Comparison of ENCODE assay signal across 8 cellular contexts in genomic region chr19:33194884-33195710, GRCh38. TPM values are rescaled to one million over a fixed set of nuclear protein-coding genes. Genes with fewer than 3 reads are reported as not detected.
DNase-seq lines count a peak whose midpoint lies in the region; ATAC-seq, FAIRE-seq and TF ChIP-seq lines count a peak whose summit lies in the region.

No MANE protein-coding gene starts in this region.

- 0% methylated on average over 5 of the region's 50 CpGs for WGBS in HepG2 (ENCODE audit: low lambda C conversion rate)
- WGBS in upper lobe of left lung, 2 donors, result 0 to 7% methylated on average over 1 to 27 of the region's 50 CpGs

- no peaks in the 10 kb centered on the region for H3K36me3 ChIP-seq in bronchial epithelial cell (ENCODE audit: control insufficient read depth, insufficient read depth, low read length)
- peaks cover 2 to 24% of the 10 kb centered on the region in 2 experiments; a peak in 3 of 5 replicates for H3K36me3 ChIP-seq in HepG2 (replicated peaks in 1 of 2; ENCODE audit: control insufficient read depth in 1 of 2, insufficient read depth in 2 of 2, low read length in 2 of 2)
- no peaks in the 10 kb centered on the region for H3K36me3 ChIP-seq in upper lobe of left lung

- H3K4me1 ChIP-seq in HepG2 (ENCODE audit: insufficient read depth, low read length) (peaks cover 51% of the 10 kb centered on the region), upper lobe of left lung (peaks cover 8 to 22% (median 11%) of the 10 kb centered on the region in 4 donors)

- peak; percentile 81 for ATAC-seq in HepG2
- ATAC-seq in upper lobe of left lung (ENCODE audit: low FRiP score in 2 of 2), result peak; percentile 72 to 76
- no peak for ATAC-seq in GM21360 (IDR thresholded peaks at IDR 0.05; ENCODE audit: unreplicated experiment)
- ATAC-seq in GM21367 (IDR thresholded peaks at IDR 0.05; ENCODE audit: unreplicated experiment), result no peak

- H3K79me2 ChIP-seq in HepG2 (ENCODE audit: insufficient read depth, low read length), result peaks cover 13% of the 10 kb centered on the region

- no peak for TF ChIP-seq EP300 in HepG2 (IDR thresholded peaks at IDR 0.05; ENCODE audit: low read depth in 2 of 2, low read length in 2 of 2)
- no peak for TF ChIP-seq EP300 in HepG2 (CRISPR knock-in tag; IDR thresholded peaks at IDR 0.05; ENCODE audit: borderline replicate concordance)
- TF ChIP-seq EP300 in upper lobe of left lung (IDR thresholded peaks at IDR 0.05), result no peak

- peak overlapping the region; percentile 83 for H3K4me2 ChIP-seq in HepG2 (ENCODE audit: low read depth, low read length)

- no peak; a peak in 1 of 4 replicates for TF ChIP-seq POLR2A in HepG2 (IDR thresholded peaks at IDR 0.05; ENCODE audit: insufficient read depth in 1 of 2, low read depth in 2 of 2, low read length in 2 of 2)
- TF ChIP-seq POLR2A in upper lobe of left lung (IDR thresholded peaks at IDR 0.05), result no peak

- CTCF ChIA-PET in HepG2 (lab: Yijun Ruan, JAX; ENCODE audit: low intra/inter-chr PET ratio, low total read pairs), result no interaction called here

- H3K27me3 ChIP-seq in bronchial epithelial cell (ENCODE audit: control insufficient read depth, insufficient read depth, low read length), result peaks cover 2% of the 10 kb centered on the region
- H3K27me3 ChIP-seq in HepG2 (ENCODE audit: control insufficient read depth in 1 of 2, insufficient read depth in 2 of 2, low read length in 2 of 2), result peaks cover 1 to 6% of the 10 kb centered on the region in 2 experiments; a peak in 2 of 5 replicates
- no peaks in the 10 kb centered on the region for H3K27me3 ChIP-seq in upper lobe of left lung

- 0 out of 2 replicates have a peak, but pooled peaks have one; percentile 23 for TF ChIP-seq RAD21 in HepG2 (CRISPR knock-in tag; IDR thresholded peaks at IDR 0.05)

- TSS peak; percentile 92 for BruUV-seq in HepG2 (replicated peaks; lab: Mats Ljungman, UMichigan)

- no peak overlapping the region for H2AFZ ChIP-seq in HepG2 (ENCODE audit: low read length)

- FAIRE-seq in bronchial epithelial cell (lab: Jason Lieb, UNC) (no peak), HepG2 (lab: Jason Lieb, UNC) (peak; percentile 86)

- DNase-seq in A172 (ENCODE audit: low spot score) (peak; percentile 52), HFF-Myc (ENCODE audit: extremely low read depth, low read depth) (no peak), bronchial epithelial cell (ENCODE audit: low read depth) (no peak), HepG2 (ENCODE audit: low spot score) (peak; percentile 67), upper lobe of left lung (peak in 1 of 2 donors; percentile 88)
- DNase-seq in stimulated activated CD4-positive, alpha-beta T cell treated with anti-CD3 and anti-CD28 coated beads, Interleukin-4, amount 100 ng/mL, for 4 hours, result no peak

- in situ Hi-C loops in HepG2 (cut with HindIII; ENCODE audit: extremely low pct_ligation_motif_present, low pct_unique_long_range_greater_than_20kb), result no loop called here

- no peaks in the 10 kb centered on the region for H3K9me3 ChIP-seq in HepG2 (ENCODE audit: low read length)
- no peaks in the 10 kb centered on the region for H3K9me3 ChIP-seq in upper lobe of left lung

- H3K27ac ChIP-seq in HepG2 (ENCODE audit: extremely low read length, insufficient read depth, low read length), result peak overlapping the region; percentile 85
- H3K27ac ChIP-seq in upper lobe of left lung, result peak overlapping the region in 1 of 4 donors; percentile 70

- no peaks in the 10 kb centered on the region for H4K20me1 ChIP-seq in HepG2 (ENCODE audit: insufficient read depth, low read length)

- POLR2A ChIA-PET in HepG2 (lab: Yijun Ruan, JAX), result interaction anchor here (0.7 to 2.7 kb wide), 4 partner anchors 12 to 25 kb away, joined by 3 to 22 read pairs (median 3); no protein-coding TSS in a partner anchor

- peak overlapping the region; percentile 77 for H3K9ac ChIP-seq in HepG2 (ENCODE audit: insufficient read depth, low read depth, low read length)

- peak overlapping the region; percentile 64 for H3K4me3 ChIP-seq in HFF-Myc (replicated peaks; ENCODE audit: low read depth, low read length)
- peak overlapping the region; percentile 43 for H3K4me3 ChIP-seq in bronchial epithelial cell (ENCODE audit: low read depth, low read length)
- peak overlapping the region; percentile 73 to 78 (median 76) for H3K4me3 ChIP-seq in HepG2 (replicated peaks in 1 of 3; ENCODE audit: insufficient read depth in 1 of 3, low read depth in 2 of 3, low read length in 3 of 3)
- H3K4me3 ChIP-seq in upper lobe of left lung, result peak overlapping the region; percentile 42 to 70 (median 70)

- no peak for TF ChIP-seq CTCF in HFF-Myc (IDR thresholded peaks at IDR 0.05; ENCODE audit: low read depth, low read length, missing control alignments)
- TF ChIP-seq CTCF in bronchial epithelial cell (IDR thresholded peaks at IDR 0.05; ENCODE audit: insufficient read depth, low read length, severe bottlenecking), result no peak
- TF ChIP-seq CTCF in HepG2 (CRISPR knock-in tag; IDR thresholded peaks at IDR 0.05), result no peak; the same call in 1 of the 2 replicates
- TF ChIP-seq CTCF in upper lobe of left lung (IDR thresholded peaks at IDR 0.05), result no peak

- intact Hi-C loops in HepG2 (cut with micrococcal nuclease; ENCODE audit: unreplicated experiment), result no loop called here

TF ChIP-seq in HepG2, 621 proteins besides CTCF, POLR2A, EP300 and RAD21 (continues in another document):
- no peak for TF ChIP-seq ZNF274 (CRISPR knock-in tag; IDR thresholded peaks at IDR 0.05)
- TF ChIP-seq TBX2 (CRISPR knock-in tag; IDR thresholded peaks at IDR 0.05; ENCODE audit: borderline replicate concordance), result no peak; the same call in 1 of the 2 replicates
- TF ChIP-seq RNF2 (conservative IDR thresholded peaks at IDR 0.05; ENCODE audit: low read depth), result 0 out of 2 replicates have a peak, but pooled peaks have one; percentile 23
- no peak for TF ChIP-seq SSRP1 (CRISPR knock-in tag; IDR thresholded peaks at IDR 0.05)
- no peak for TF ChIP-seq ZNF180 (CRISPR knock-in tag; IDR thresholded peaks at IDR 0.05; ENCODE audit: borderline replicate concordance, low read depth)

RNA-seq across cellular contexts. Expression of gene LRP3, which starts 1.0 kb away (rescaled TPM):
- 85.2 and 86.5 TPM in 2 replicates for total RNA-seq in A172 (2014; rRNA removed; shearing (Covaris generic))
- 9.0 and 10.2 TPM in 2 replicates for total RNA-seq in bronchial epithelial cell
- total RNA-seq in HepG2 (2016; rRNA removed; fragmentation: Illumina TruSeq; extraction: Trizol), result 45.1 and 51.6 TPM in 2 replicates
- 34.5 and 35.4 TPM in 2 replicates for total RNA-seq in HepG2 (2016; cell fraction: cytosol; rRNA removed; fragmentation: Illumina TruSeq; extraction: Trizol; ENCODE audit: low read depth)
- 39.3 and 56.4 TPM in 2 replicates for total RNA-seq in HepG2 (2016; cell fraction: insoluble cytoplasmic fraction; rRNA removed; fragmentation: Illumina TruSeq; extraction: Trizol)
- total RNA-seq in HepG2 (2016; cell fraction: membrane; rRNA removed; fragmentation: Illumina TruSeq; extraction: Trizol), result 85.6 and 91.5 TPM in 2 replicates
- 24.3 and 30.9 TPM in 2 replicates for total RNA-seq in HepG2 (2016; cell fraction: nucleus; rRNA removed; fragmentation: Illumina TruSeq; extraction: Trizol)
- polyA plus RNA-seq in HepG2 (2011; rRNA removed), result 17.6 and 30.3 TPM in 2 replicates
- 9.6 and 22.4 TPM in 2 replicates for polyA plus RNA-seq in HepG2 (2011; cell fraction: cytosol; rRNA removed)
- 49.0 and 59.4 TPM in 2 replicates for polyA plus RNA-seq in HepG2 (2011; cell fraction: nucleus; rRNA removed)
- polyA plus RNA-seq in HepG2 (2012), result 12.5 and 18.3 TPM in 2 replicates
- 46.7 and 50.1 TPM in 2 replicates for polyA plus RNA-seq in HepG2 (2016; cell fraction: cytosol; fragmentation: Illumina TruSeq; extraction: Trizol; ENCODE audit: low read depth)
- polyA plus RNA-seq in HepG2 (2016; cell fraction: insoluble cytoplasmic fraction; fragmentation: Illumina TruSeq; extraction: Trizol; ENCODE audit: low read depth), result 41.6 and 54.2 TPM in 2 replicates
- polyA plus RNA-seq in HepG2 (2016; cell fraction: membrane; fragmentation: Illumina TruSeq; extraction: Trizol; ENCODE audit: low read depth), result 92.1 and 104 TPM in 2 replicates
- 70.1 and 70.6 TPM in 2 replicates for polyA plus RNA-seq in HepG2 (2016; cell fraction: nucleus; fragmentation: Illumina TruSeq; extraction: Trizol; ENCODE audit: insufficient read depth, low read depth)
- polyA minus RNA-seq in HepG2 (2011; rRNA and poly(A)+ RNA removed; ENCODE audit: low replicate concordance), result 11.9 and 50.0 TPM in 2 replicates
- 9.7 and 13.5 TPM in 2 replicates for polyA minus RNA-seq in HepG2 (2011; cell fraction: cytosol; rRNA and poly(A)+ RNA removed)
- 10.3 TPM in 2 replicates for polyA minus RNA-seq in HepG2 (2011; cell fraction: nucleus; rRNA and poly(A)+ RNA removed)
- 10 to 100 TPM in 4 of 6 donors, 1 to 10 TPM in 2; 8.2 to 29.7 (median 19.0) TPM for total RNA-seq in upper lobe of left lung

RNA-seq across cellular contexts. Expression of gene SLC7A10, which starts 30.6 kb away (rescaled TPM):
- total RNA-seq in A172 (2014; rRNA removed; shearing (Covaris generic)), result not detected in 2 replicates
- under 0.01 TPM in 1 of 2 replicates, not detected in the other for total RNA-seq in bronchial epithelial cell
- 0.41 and 2.2 TPM in 2 replicates for total RNA-seq in HepG2 (2016; rRNA removed; fragmentation: Illumina TruSeq; extraction: Trizol)
- total RNA-seq in HepG2 (2016; cell fraction: cytosol; rRNA removed; fragmentation: Illumina TruSeq; extraction: Trizol; ENCODE audit: low read depth), result 2.6 and 2.7 TPM in 2 replicates
- total RNA-seq in HepG2 (2016; cell fraction: insoluble cytoplasmic fraction; rRNA removed; fragmentation: Illumina TruSeq; extraction: Trizol), result 0.51 and 1.7 TPM in 2 replicates
- 1.5 and 1.7 TPM in 2 replicates for total RNA-seq in HepG2 (2016; cell fraction: membrane; rRNA removed; fragmentation: Illumina TruSeq; extraction: Trizol)
- 1.7 and 2.4 TPM in 2 replicates for total RNA-seq in HepG2 (2016; cell fraction: nucleus; rRNA removed; fragmentation: Illumina TruSeq; extraction: Trizol)
- polyA plus RNA-seq in HepG2 (2011; rRNA removed), result 1.1 TPM in 2 replicates
- polyA plus RNA-seq in HepG2 (2011; cell fraction: cytosol; rRNA removed), result 0.85 and 1.0 TPM in 2 replicates
- 4.6 and 6.0 TPM in 2 replicates for polyA plus RNA-seq in HepG2 (2011; cell fraction: nucleus; rRNA removed)
- 0.63 and 0.66 TPM in 2 replicates for polyA plus RNA-seq in HepG2 (2012)
- polyA plus RNA-seq in HepG2 (2016; cell fraction: cytosol; fragmentation: Illumina TruSeq; extraction: Trizol; ENCODE audit: low read depth), result 2.1 and 2.7 TPM in 2 replicates
- polyA plus RNA-seq in HepG2 (2016; cell fraction: insoluble cytoplasmic fraction; fragmentation: Illumina TruSeq; extraction: Trizol; ENCODE audit: low read depth), result 1.1 and 1.2 TPM in 2 replicates
- 2.4 and 2.6 TPM in 2 replicates for polyA plus RNA-seq in HepG2 (2016; cell fraction: membrane; fragmentation: Illumina TruSeq; extraction: Trizol; ENCODE audit: low read depth)
- polyA plus RNA-seq in HepG2 (2016; cell fraction: nucleus; fragmentation: Illumina TruSeq; extraction: Trizol; ENCODE audit: insufficient read depth, low read depth), result 5.9 and 6.0 TPM in 2 replicates
- 1.7 TPM in 1 of 2 replicates, not detected in the other for polyA minus RNA-seq in HepG2 (2011; rRNA and poly(A)+ RNA removed; ENCODE audit: low replicate concordance)
- polyA minus RNA-seq in HepG2 (2011; cell fraction: cytosol; rRNA and poly(A)+ RNA removed), result 0.35 and 0.40 TPM in 2 replicates
- polyA minus RNA-seq in HepG2 (2011; cell fraction: nucleus; rRNA and poly(A)+ RNA removed), result 0.62 and 0.64 TPM in 2 replicates
- total RNA-seq in upper lobe of left lung, result 1 to 10 TPM in 1 of 6 donors, under 1 TPM in 3, not detected in 2; 0.29 to 2.1 (median 0.47) TPM

Comparison
In these comparisons a context has a peak if more than half of its experiments do, and no peak if none do; other contexts are left out.
1. DNase-seq: peak in A172 (single experiment) and HepG2 (single experiment); none in HFF-Myc (single experiment), bronchial epithelial cell (single experiment) and stimulated activated CD4-positive, alpha-beta T cell treated with anti-CD3 and anti-CD28 coated beads, Interleukin-4, amount 100 ng/mL, for 4 hours (0 of 2).
2. ATAC-seq: peak in HepG2 (single experiment) and upper lobe of left lung (2 of 2); none in GM21360 (single experiment) and GM21367 (single experiment).
3. Peak in every context shown above with its lines, with median percentiles within 50 percentile points of each other: H3K4me3 ChIP-seq.